In the genomic region with DNA sequence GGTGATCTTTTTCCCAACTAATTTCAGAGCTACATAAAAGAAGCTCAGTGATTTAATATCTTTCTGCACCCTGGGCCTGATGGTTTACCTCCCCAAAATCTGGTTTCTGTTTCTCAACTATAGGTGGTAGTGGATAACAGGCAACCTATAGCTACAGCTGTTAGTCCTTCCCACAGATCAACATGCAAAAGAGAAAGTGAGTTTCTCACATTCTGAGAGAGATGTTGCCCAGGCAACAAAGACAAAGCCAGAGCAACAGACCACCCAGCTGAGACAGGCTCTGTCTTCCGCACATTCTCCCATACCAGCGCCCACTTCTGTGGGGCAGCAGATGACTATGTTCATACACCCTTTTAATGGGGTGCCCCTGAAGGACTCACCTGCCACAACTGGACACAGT, we compare ENCODE assay signal across 1 cellular context.
TF ChIP-seq lines count a peak whose summit lies in the region.

No MANE protein-coding gene starts in this region.

TF ChIP-seq in HepG2, 621 proteins besides CTCF, POLR2A, EP300 and RAD21:
- TF ChIP-seq TSC22D2 (CRISPR knock-in tag; IDR thresholded peaks at IDR 0.05; ENCODE audit: borderline replicate concordance) = no peak
